ENCODE assay signal across 16 cellular contexts in genomic region chr19:48350856-48351255, GRCh38. TPM values are rescaled to one million over a fixed set of nuclear protein-coding genes. Genes with fewer than 3 reads are reported as not detected.
DNase-seq lines count a peak whose midpoint lies in the region; ATAC-seq, FAIRE-seq and TF ChIP-seq lines count a peak whose summit lies in the region.
"Had no signal": no experiment of that assay in that cellular context is flagged by ENCODE, and none has a peak within 500 bp of the region (broad histone marks: within the 10 kb centered on the region; RNA-seq: fewer than 3 reads in every experiment).

No MANE protein-coding gene starts in this region.

- no peaks in the 10 kb centered on the region for H3K4me1 ChIP-seq in upper lobe of left lung

- H3K4me3 Mint-ChIP-seq in brain = peak overlapping the region in 1 of 5 experiments; percentile 22
- no peak overlapping the region for H3K4me3 Mint-ChIP-seq in stimulated activated effector memory CD8-positive, alpha-beta T cell treated with anti-CD3 and anti-CD28 coated beads, Interleukin-12 subunit alpha, Interleukin-12 subunit beta, amount 100 ng/mL, for 72 hours
- H3K4me3 Mint-ChIP-seq: CD14-positive monocyte had no signal

- H3K9me3 ChIP-seq in upper lobe of left lung = no peaks in the 10 kb centered on the region
- H3K9me3 ChIP-seq: SK-N-SH had no signal

- no peak for ATAC-seq in stimulated activated effector memory CD8-positive, alpha-beta T cell treated with anti-CD3 and anti-CD28 coated beads, Interleukin-12 subunit alpha, Interleukin-12 subunit beta, amount 100 ng/mL, for 72 hours
- no peak for ATAC-seq in upper lobe of left lung (ENCODE audit: low FRiP score in 2 of 2)

- peak overlapping the region in 3 of 5 experiments; percentile 54 to 93 (median 62) for H3K27ac Mint-ChIP-seq in brain
- H3K27ac Mint-ChIP-seq in stimulated activated effector memory CD8-positive, alpha-beta T cell treated with anti-CD3 and anti-CD28 coated beads, Interleukin-12 subunit alpha, Interleukin-12 subunit beta, amount 100 ng/mL, for 72 hours = peak overlapping the region; percentile 26

- 92 to 94% methylated on average over 5 of the region's 5 CpGs for WGBS in upper lobe of left lung, 2 donors

- no peak overlapping the region for H3K4me3 ChIP-seq in H7 (ENCODE audit: insufficient read depth, low read depth, low read length)
- no peak overlapping the region for H3K4me3 ChIP-seq in upper lobe of left lung
- H3K4me3 ChIP-seq: K562 had no signal

- no peaks in the 10 kb centered on the region for H3K9me3 Mint-ChIP-seq in brain
- H3K9me3 Mint-ChIP-seq in stimulated activated effector memory CD8-positive, alpha-beta T cell treated with anti-CD3 and anti-CD28 coated beads, Interleukin-12 subunit alpha, Interleukin-12 subunit beta, amount 100 ng/mL, for 72 hours = no peaks in the 10 kb centered on the region

- DNase-seq in NCI-H82 (lab: John Stamatoyannopoulos, UW) (peak; percentile 38), NCI-H82 treated with DMSO at 0.1 percent for 48 hours (lab: John Stamatoyannopoulos, UW; ENCODE audit: unreplicated experiment) (no peak), NCI-H1694 treated with DMSO at 0.1 percent for 48 hours (lab: John Stamatoyannopoulos, UW) (peak; percentile 90), H7 (no peak), upper lobe of left lung (no peak), HTR-8/SVneo (ENCODE audit: insufficient read length, low spot score) (no peak)
- no peak for DNase-seq in stimulated activated effector memory CD8-positive, alpha-beta T cell treated with anti-CD3 and anti-CD28 coated beads, Interleukin-12 subunit alpha, Interleukin-12 subunit beta, amount 100 ng/mL, for 72 hours (ENCODE audit: low spot score in 2 of 2)
- DNase-seq: GF-D8, NCI-H2107, SHP77 treated with DMSO at 0.1 percent for 48 hours had no signal

- H3K36me3 ChIP-seq in H7 (replicated peaks; ENCODE audit: control insufficient read depth, insufficient read depth, low read length) = no peaks in the 10 kb centered on the region
- H3K36me3 ChIP-seq in upper lobe of left lung = no peaks in the 10 kb centered on the region

- H3K27me3 ChIP-seq in H7 (ENCODE audit: control insufficient read depth, insufficient read depth, low read length) = no peaks in the 10 kb centered on the region
- H3K27me3 ChIP-seq in upper lobe of left lung = no peaks in the 10 kb centered on the region

- TF ChIP-seq EP300 in upper lobe of left lung (IDR thresholded peaks at IDR 0.05) = no peak

- H3K4me1 Mint-ChIP-seq in brain = peaks cover 15% of the 10 kb centered on the region
- H3K4me1 Mint-ChIP-seq in stimulated activated effector memory CD8-positive, alpha-beta T cell treated with anti-CD3 and anti-CD28 coated beads, Interleukin-12 subunit alpha, Interleukin-12 subunit beta, amount 100 ng/mL, for 72 hours = peaks cover 10% of the 10 kb centered on the region
- H3K4me1 Mint-ChIP-seq: CD14-positive monocyte had no signal

- TF ChIP-seq CTCF in brain (conservative IDR thresholded peaks at IDR 0.05) (no peak), upper lobe of left lung (IDR thresholded peaks at IDR 0.05) (no peak)

- H3K27me3 Mint-ChIP-seq in brain = no peaks in the 10 kb centered on the region

- FAIRE-seq in HTR-8/SVneo (lab: Jason Lieb, UNC) = no peak

- no peak overlapping the region for H3K27ac ChIP-seq in upper lobe of left lung
- H3K27ac ChIP-seq: 22Rv1 had no signal

- H3K36me3 Mint-ChIP-seq in brain = no peaks in the 10 kb centered on the region
- no peaks in the 10 kb centered on the region for H3K36me3 Mint-ChIP-seq in stimulated activated effector memory CD8-positive, alpha-beta T cell treated with anti-CD3 and anti-CD28 coated beads, Interleukin-12 subunit alpha, Interleukin-12 subunit beta, amount 100 ng/mL, for 72 hours

- no peak for TF ChIP-seq POLR2A in upper lobe of left lung (IDR thresholded peaks at IDR 0.05)

RNA-seq across cellular contexts. Expression of gene TMEM143, which starts 12.9 kb away (rescaled TPM):
- polyA plus RNA-seq in brain (ENCODE audit: insufficient read depth, low read depth, low replicate concordance) = 6.4 TPM
- total RNA-seq in H7 (2014; rRNA removed; shearing (Covaris generic)) = 11.5 and 17.4 TPM in 2 replicates
- 10 to 100 TPM in 4 of 6 donors, 1 to 10 TPM in 2; 4.7 to 34.6 (median 16.6) TPM for total RNA-seq in upper lobe of left lung

RNA-seq across cellular contexts. Expression of gene SYNGR4, which starts 13.3 kb away (rescaled TPM):
- 8.6 TPM for polyA plus RNA-seq in brain (ENCODE audit: insufficient read depth, low read depth, low replicate concordance)
- total RNA-seq in H7 (2014; rRNA removed; shearing (Covaris generic)) = not detected in 2 replicates
- not detected for total RNA-seq in upper lobe of left lung
- total RNA-seq: K562, RPMI7951 had no signal
- polyA plus RNA-seq: CD14-positive monocyte had no signal

RNA-seq across cellular contexts. Expression of gene EMP3, which starts 25.5 kb away (rescaled TPM):
- polyA plus RNA-seq in brain (ENCODE audit: insufficient read depth, low read depth, low replicate concordance) = 24.9 TPM
- 29.9 and 57.5 TPM in 2 replicates for total RNA-seq in H7 (2014; rRNA removed; shearing (Covaris generic))
- total RNA-seq in upper lobe of left lung = 100 to 1,000 TPM in 2 of 6 donors, 10 to 100 TPM in 4; 38.8 to 173 (median 75.1) TPM

RNA-seq across cellular contexts. Expression of gene KDELR1, which starts 40.5 kb away (rescaled TPM):
- 216 TPM for polyA plus RNA-seq in brain (ENCODE audit: insufficient read depth, low read depth, low replicate concordance)
- 110 and 111 TPM in 2 replicates for total RNA-seq in H7 (2014; rRNA removed; shearing (Covaris generic))
- 100 to 1,000 TPM in 2 of 6 donors, 10 to 100 TPM in 4; 44.6 to 141 (median 96.8) TPM for total RNA-seq in upper lobe of left lung

RNA-seq across cellular contexts. Expression of gene GRIN2D, which starts 42.6 kb away (rescaled TPM):
- polyA plus RNA-seq in brain (ENCODE audit: insufficient read depth, low read depth, low replicate concordance) = 2.1 TPM
- 4.4 and 4.8 TPM in 2 replicates for total RNA-seq in H7 (2014; rRNA removed; shearing (Covaris generic))
- total RNA-seq in upper lobe of left lung = 1 to 10 TPM in 2 of 6 donors, under 1 TPM in 4; 0.15 to 1.4 (median 0.57) TPM

Comparison
In these comparisons a context has a peak if more than half of its experiments do, and no peak if none do; other contexts are left out.
1. DNase-seq: peak in NCI-H82 (single experiment) and NCI-H1694 treated with DMSO at 0.1 percent for 48 hours (single experiment); none in NCI-H82 treated with DMSO at 0.1 percent for 48 hours (single experiment), stimulated activated effector memory CD8-positive, alpha-beta T cell treated with anti-CD3 and anti-CD28 coated beads, Interleukin-12 subunit alpha, Interleukin-12 subunit beta, amount 100 ng/mL, for 72 hours (0 of 2), H7 (single experiment), upper lobe of left lung (0 of 2) and HTR-8/SVneo (single experiment).